ENCODE assay signal across 14 cellular contexts in genomic region chr13:77846173-77846572, GRCh38.
DNase-seq lines count a peak whose midpoint lies in the region; ATAC-seq and FAIRE-seq lines count a peak whose summit lies in the region.
"Had no signal": no experiment of that assay in that cellular context is flagged by ENCODE, and none has a peak within 500 bp of the region (broad histone marks: within the 10 kb centered on the region; RNA-seq: fewer than 3 reads in every experiment).

No MANE protein-coding gene starts in this region.

- FAIRE-seq in colon (lab: Jason Lieb, UNC) = peak; percentile 5
- FAIRE-seq: small intestine had no signal

- H3K36me3 Mint-ChIP-seq in stimulated activated naive B cell treated with anti-CD40 and anti-IgM and Interleukin-4, amounts not matched to agents 10 μg/mL and 1 μg/mL and 100 μg/mL, for 72 hours = no peaks in the 10 kb centered on the region

- DNase-seq in inferior parietal cortex (ENCODE audit: extremely low spot score) = no peak
- no peak for DNase-seq in cortex of kidney (lab: John Stamatoyannopoulos, UW)
- no peak for DNase-seq in stimulated activated naive B cell treated with anti-CD40 and anti-IgM and Interleukin-4, amounts not matched to agents 10 μg/mL and 1 μg/mL and 100 μg/mL, for 72 hours
- DNase-seq: amniotic stem cell; GF-D8; NCI-H2081; NK-92 treated with Interleukin-12 subunit alpha and Interleukin-12 subunit beta, amount 100 ng/mL, for 24 hours; occipital lobe; small intestine had no signal

- H3K4me1 Mint-ChIP-seq in stimulated activated naive B cell treated with anti-CD40 and anti-IgM and Interleukin-4, amounts not matched to agents 10 μg/mL and 1 μg/mL and 100 μg/mL, for 72 hours = no peaks in the 10 kb centered on the region

- H3K27me3 Mint-ChIP-seq in stimulated activated naive B cell treated with anti-CD40 and anti-IgM and Interleukin-4, amounts not matched to agents 10 μg/mL and 1 μg/mL and 100 μg/mL, for 72 hours = no peaks in the 10 kb centered on the region

- peaks cover 0 to 3% of the 10 kb centered on the region in 2 donors for H3K9me3 Mint-ChIP-seq in stimulated activated naive B cell treated with anti-CD40 and anti-IgM and Interleukin-4, amounts not matched to agents 10 μg/mL and 1 μg/mL and 100 μg/mL, for 72 hours

- no peak overlapping the region for H3K27ac Mint-ChIP-seq in stimulated activated naive B cell treated with anti-CD40 and anti-IgM and Interleukin-4, amounts not matched to agents 10 μg/mL and 1 μg/mL and 100 μg/mL, for 72 hours

- H3K4me3 Mint-ChIP-seq in stimulated activated naive B cell treated with anti-CD40 and anti-IgM and Interleukin-4, amounts not matched to agents 10 μg/mL and 1 μg/mL and 100 μg/mL, for 72 hours = no peak overlapping the region

- ATAC-seq in GM18868 (IDR thresholded peaks at IDR 0.05; ENCODE audit: unreplicated experiment) (peak; percentile 96), GM21447 (IDR thresholded peaks at IDR 0.05; ENCODE audit: unreplicated experiment) (peak; percentile 74), HG03175 (IDR thresholded peaks at IDR 0.05; ENCODE audit: unreplicated experiment) (peak; percentile 89)
- no peak for ATAC-seq in stimulated activated naive B cell treated with anti-CD40 and anti-IgM and Interleukin-4, amounts not matched to agents 10 μg/mL and 1 μg/mL and 100 μg/mL, for 72 hours (replicated peaks)
- ATAC-seq: activated CD4-positive, CD25-positive, alpha-beta regulatory T cell treated with anti-CD3 and anti-CD28 coated beads, Interleukin-2, amount 50 U/mL, for 24 hours had no signal

Comparison
In these comparisons a context has a peak if more than half of its experiments do, and no peak if none do; other contexts are left out.
1. ATAC-seq: peak in GM18868 (single experiment), GM21447 (single experiment) and HG03175 (single experiment); none in stimulated activated naive B cell treated with anti-CD40 and anti-IgM and Interleukin-4, amounts not matched to agents 10 μg/mL and 1 μg/mL and 100 μg/mL, for 72 hours (0 of 2).